1 cellular context compared by ENCODE assay signal in genomic region chr17:61314368-61315078, GRCh38.
TF ChIP-seq lines count a peak whose summit lies in the region.

No MANE protein-coding gene starts in this region.

TF ChIP-seq in K562, 482 proteins besides CTCF, POLR2A, EP300 and RAD21 (continued from another document):
- 0 out of 6 replicates have a peak, but pooled peaks of 1 of the 3 experiments have one; percentile 10 for TF ChIP-seq ZBTB11 (CRISPR knock-in tag; IDR thresholded peaks at IDR 0.05)
- TF ChIP-seq CGGBP1 (CRISPR knock-in tag; IDR thresholded peaks at IDR 0.05), result no peak
- TF ChIP-seq YY1 (IDR thresholded peaks at IDR 0.05; ENCODE audit: borderline replicate concordance in 1 of 3, control insufficient read depth in 1 of 3, extremely low read depth in 1 of 3, insufficient read depth in 3 of 3, insufficient read length in 1 of 3, insufficient replicate concordance in 2 of 3, low read depth in 1 of 3, low read length in 2 of 3), result no peak
- TF ChIP-seq PATZ1 (CRISPR knock-in tag; IDR thresholded peaks at IDR 0.05; ENCODE audit: borderline replicate concordance), result no peak
- no peak for TF ChIP-seq GATA2 (CRISPR knock-in tag; IDR thresholded peaks at IDR 0.05)
- TF ChIP-seq IFI16 (CRISPR knock-in tag; IDR thresholded peaks at IDR 0.05), result no peak
- TF ChIP-seq TCF3 (CRISPR knock-in tag; IDR thresholded peaks at IDR 0.05), result no peak
- TF ChIP-seq CTCFL (IDR thresholded peaks at IDR 0.05; ENCODE audit: borderline replicate concordance, insufficient read depth, low read depth, low read length, poor library complexity, severe bottlenecking), result no peak
- no peak for TF ChIP-seq NFXL1 (CRISPR knock-in tag; IDR thresholded peaks at IDR 0.05)
